In genomic region chr3:66493464-66494099, GRCh38 we compare ENCODE assay signal across 13 cellular contexts. TPM values are rescaled to one million over a fixed set of nuclear protein-coding genes. Genes with fewer than 3 reads are reported as not detected.
DNase-seq lines count a peak whose midpoint lies in the region; ATAC-seq, FAIRE-seq and TF ChIP-seq lines count a peak whose summit lies in the region.
"Had no signal": no experiment of that assay in that cellular context is flagged by ENCODE, and none has a peak within 500 bp of the region (broad histone marks: within the 10 kb centered on the region; RNA-seq: fewer than 3 reads in every experiment).

No MANE protein-coding gene starts in this region.

- in situ Hi-C loops in K562 (cut with MboI): no loop called here

- H3K27ac Mint-ChIP-seq in Caco-2 (ENCODE audit: unreplicated experiment) (peak overlapping the region; percentile 40), nephron (peak overlapping the region in 2 of 3 experiments; percentile 15 to 75)

- 0% methylated on average over 3 of the region's 5 CpGs for WGBS in K562 (ENCODE audit: insufficient coverage, low coverage, missing lambda C conversion rate)

- H3K9ac ChIP-seq in BLaER1: peak overlapping the region; percentile 38; the same call in 1 of the 2 replicates
- H3K9ac ChIP-seq in K562 (ENCODE audit: insufficient read depth in 1 of 2, low read depth in 2 of 2, low read length in 2 of 2): no peak overlapping the region

- FAIRE-seq in K562 (lab: Jason Lieb, UNC): no peak

- H3K27ac ChIP-seq in BLaER1: peak overlapping the region; percentile 93
- no peak overlapping the region for H3K27ac ChIP-seq in K562 (ENCODE audit: extremely low read depth, low read depth, low read length)
- H3K27ac ChIP-seq: epithelial cell of prostate had no signal

- no peaks in the 10 kb centered on the region for H3K9me3 Mint-ChIP-seq in Caco-2 (ENCODE audit: unreplicated experiment)
- no peaks in the 10 kb centered on the region for H3K9me3 Mint-ChIP-seq in nephron

- DNase-seq in Caco-2 (no peak), K562 (ENCODE audit: extremely low read depth in 1 of 4, low spot score in 3 of 4) (no peak), NCI-H146 (lab: John Stamatoyannopoulos, UW) (no peak), GM10266 (ENCODE audit: extremely low spot score) (no peak)
- no peak for DNase-seq in stimulated activated CD4-positive, alpha-beta T cell treated with anti-CD3 and anti-CD28 coated beads, Interleukin-2, amount 100 ng/mL, for 48 hours
- DNase-seq: C1 segment of cervical spinal cord; stimulated activated CD8-positive, alpha-beta memory T cell treated with anti-CD3 and anti-CD28 coated beads, Interleukin-4, amount 100 ng/mL, for 48 hours; T-helper 9 cell had no signal

- CTCF ChIA-PET in Caco-2 (lab: Charles Lee): no interaction called here
- CTCF ChIA-PET in K562 (lab: Yijun Ruan, JAX; ENCODE audit: low intra/inter-chr PET ratio): no interaction called here

- TF ChIP-seq CTCF in Caco-2 (IDR thresholded peaks at IDR 0.05; ENCODE audit: insufficient read depth in 1 of 2, low read depth in 1 of 2, low read length in 1 of 2, severe bottlenecking in 1 of 2, unreplicated experiment in 1 of 2) (no peak), K562 (IDR thresholded peaks at IDR 0.05 in 2 of 3, conservative IDR thresholded peaks at IDR 0.05 in 1 of 3; ENCODE audit: insufficient read depth in 2 of 3, low read depth in 1 of 3, low read length in 3 of 3) (no peak), nephron (IDR thresholded peaks at IDR 0.05; ENCODE audit: unreplicated experiment in 3 of 3) (no peak), GM10266 (IDR thresholded peaks at IDR 0.05; ENCODE audit: control insufficient read depth, insufficient read depth, low read depth, missing control alignments) (no peak)

- no peaks in the 10 kb centered on the region for H3K9me1 ChIP-seq in K562 (ENCODE audit: control insufficient read depth, insufficient read depth, low read length)

- H3K4me3 Mint-ChIP-seq in Caco-2 (ENCODE audit: unreplicated experiment) (peak overlapping the region; percentile 19), nephron (peak overlapping the region in 1 of 3 experiments; percentile 37)

- no TSS peak for BruUV-seq in Caco-2 (replicated peaks; lab: Mats Ljungman, UMichigan)
- no TSS peak for BruUV-seq in K562 (replicated peaks; lab: Mats Ljungman, UMichigan)

- no peak for TF ChIP-seq EP300 in K562 (IDR thresholded peaks at IDR 0.05; ENCODE audit: low read length)

- no peak overlapping the region for H2AFZ ChIP-seq in K562 (ENCODE audit: low read depth, low read length)

- POLR2A ChIA-PET in Caco-2 (lab: Charles Lee) (no interaction called here), K562 (lab: Yijun Ruan, JAX) (no interaction called here)

- no peaks in the 10 kb centered on the region for H3K27me3 ChIP-seq in BLaER1
- H3K27me3 ChIP-seq in Caco-2 (replicated peaks; ENCODE audit: control insufficient read depth, insufficient read depth, low read length): no peaks in the 10 kb centered on the region
- peaks cover 0 to 3% of the 10 kb centered on the region in 2 experiments; a peak in 1 of 5 replicates for H3K27me3 ChIP-seq in K562 (ENCODE audit: control insufficient read depth in 2 of 2, insufficient read depth in 2 of 2, low read length in 2 of 2)
- H3K27me3 ChIP-seq: Peyer's patch had no signal

- no peak for TF ChIP-seq POLR2A in K562 (conservative IDR thresholded peaks at IDR 0.05)

- H3K4me1 Mint-ChIP-seq in Caco-2 (ENCODE audit: low read depth, unreplicated experiment): peaks cover 48% of the 10 kb centered on the region
- H3K4me1 Mint-ChIP-seq in nephron: peaks cover 84% of the 10 kb centered on the region

- H3K4me1 ChIP-seq in BLaER1 (peaks cover 99% of the 10 kb centered on the region), Caco-2 (peaks cover 77% of the 10 kb centered on the region), K562 (replicated peaks in 1 of 2; ENCODE audit: control insufficient read depth in 2 of 2, insufficient read depth in 2 of 2, low read length in 2 of 2) (no peaks in the 10 kb centered on the region)

- H3K4me2 ChIP-seq in BLaER1: peak overlapping the region; percentile 84
- no peak overlapping the region for H3K4me2 ChIP-seq in K562 (ENCODE audit: insufficient read depth, low read length)

- ATAC-seq in K562 (no peak), HG03521 (IDR thresholded peaks at IDR 0.05; ENCODE audit: unreplicated experiment) (no peak)

- H3K9me3 ChIP-seq in BLaER1 (no peaks in the 10 kb centered on the region), Caco-2 (no peaks in the 10 kb centered on the region), K562 (replicated peaks; ENCODE audit: control insufficient read depth, insufficient read depth, low read depth, low read length) (no peaks in the 10 kb centered on the region)
- H3K9me3 ChIP-seq: Peyer's patch had no signal

- H4K20me1 ChIP-seq in BLaER1 (peaks cover 35% of the 10 kb centered on the region), K562 (replicated peaks; ENCODE audit: control insufficient read depth, insufficient read depth, low read length) (no peaks in the 10 kb centered on the region)

- H3K36me3 ChIP-seq in BLaER1 (no peaks in the 10 kb centered on the region; the same call in 1 of the 2 replicates), Caco-2 (ENCODE audit: control insufficient read depth, insufficient read depth, low read length) (no peaks in the 10 kb centered on the region; the same call in 1 of the 2 replicates), K562 (ENCODE audit: control insufficient read depth, insufficient read depth, low read length) (no peaks in the 10 kb centered on the region)
- H3K36me3 ChIP-seq: Peyer's patch had no signal

- intact Hi-C loops in Caco-2 (cut with micrococcal nuclease; ENCODE audit: unreplicated experiment) (no loop called here), K562 (cut with micrococcal nuclease) (no loop called here)

- no peaks in the 10 kb centered on the region for H3K27me3 Mint-ChIP-seq in Caco-2 (ENCODE audit: insufficient read depth, unreplicated experiment)
- H3K27me3 Mint-ChIP-seq in nephron (ENCODE audit: low read depth): peaks cover 9% of the 10 kb centered on the region

- peaks cover 7% of the 10 kb centered on the region for H3K36me3 Mint-ChIP-seq in Caco-2 (ENCODE audit: insufficient read depth, unreplicated experiment)
- H3K36me3 Mint-ChIP-seq in nephron (ENCODE audit: low read depth): no peaks in the 10 kb centered on the region

- H3K4me3 ChIP-seq in BLaER1 (no peak overlapping the region), Caco-2 (ENCODE audit: low read depth, low read length) (no peak overlapping the region), K562 (no peak overlapping the region)
- H3K4me3 ChIP-seq: Peyer's patch had no signal

- TF ChIP-seq RAD21 in K562 (CRISPR knock-in tag; conservative IDR thresholded peaks at IDR 0.05 in 1 of 2, IDR thresholded peaks at IDR 0.05 in 1 of 2): no peak

- H3K79me2 ChIP-seq in K562 (ENCODE audit: control insufficient read depth, insufficient read depth, low read length): no peaks in the 10 kb centered on the region

TF ChIP-seq in K562, 482 proteins besides CTCF, POLR2A, EP300 and RAD21:
- TF ChIP-seq SMAD2 (IDR thresholded peaks at IDR 0.05; ENCODE audit: low read depth, low read length) (no peak), ZNF512 (tag; IDR thresholded peaks at IDR 0.05) (peak; percentile 76)

RNA-seq across cellular contexts. Expression of gene LRIG1, which starts 7.2 kb away (rescaled TPM):
- total RNA-seq in Caco-2 (2022) (43.4 and 47.0 TPM in 2 replicates), K562 (2014; rRNA removed) (0.16 and 0.18 TPM in 2 replicates), K562 (2014; rRNA removed; fragmentation: Illumina TruSeq; extraction: Trizol) (not detected in 2 replicates), K562 (2015; rRNA removed; fragmentation: Illumina TruSeq; extraction: Trizol) (not detected in 2 replicates), K562 (2021) (0.29 and 0.38 TPM in 2 replicates)
- 0.12 TPM in 1 of 2 replicates, not detected in the other for total RNA-seq in K562 (2011; cell fraction: chromatin; rRNA removed; ENCODE audit: low replicate concordance)
- total RNA-seq in K562 (2011; cell fraction: nucleolus; rRNA removed): 0.17 and 0.26 TPM in 2 replicates
- 0.37 and 1.6 TPM in 2 replicates for total RNA-seq in K562 (2011; cell fraction: nucleoplasm; rRNA removed)
- polyA plus RNA-seq in K562 (2011; rRNA removed) (0.01 TPM in 1 of 2 replicates, not detected in the other), K562 (2014; fragmentation: Illumina TruSeq; extraction: Trizol) (0.06 and 0.07 TPM in 2 replicates), K562 (2014; fragmentation: Nextera tagmentation; extraction: Ambion mirVana) (under 1 TPM; 0.06 to 0.18 TPM), K562 (2014; rRNA removed) (0.05 and 0.08 TPM in 2 replicates)
- polyA plus RNA-seq in K562 (2011; cell fraction: cytosol; rRNA removed): 0.01 TPM in 1 of 2 replicates, not detected in the other
- polyA plus RNA-seq in K562 (2011; cell fraction: nucleus; rRNA removed): 0.09 TPM in 1 of 2 replicates, not detected in the other
- polyA plus RNA-seq in K562 (2012): 0.13 and 0.46 TPM in 2 replicates
- 0.49 TPM in 1 of 2 replicates, not detected in the other for polyA minus RNA-seq in K562 (2011; rRNA and poly(A)+ RNA removed)
- polyA minus RNA-seq in K562 (2011; cell fraction: cytosol; rRNA and poly(A)+ RNA removed): not detected in 2 replicates
- polyA minus RNA-seq in K562 (2011; cell fraction: nucleus; rRNA and poly(A)+ RNA removed): not detected in 2 replicates

Comparison
In these comparisons a context has a peak if more than half of its experiments do, and no peak if none do; other contexts are left out.
1. RNA of gene LRIG1, which starts 7.2 kb away (total RNA-seq): 43.4 to 47.0 TPM in Caco-2; 0.12 to 1.6 TPM in K562; every median in the first group is over 10 times any median in the second.